18 cellular contexts compared by ENCODE assay signal in the genomic region with DNA sequence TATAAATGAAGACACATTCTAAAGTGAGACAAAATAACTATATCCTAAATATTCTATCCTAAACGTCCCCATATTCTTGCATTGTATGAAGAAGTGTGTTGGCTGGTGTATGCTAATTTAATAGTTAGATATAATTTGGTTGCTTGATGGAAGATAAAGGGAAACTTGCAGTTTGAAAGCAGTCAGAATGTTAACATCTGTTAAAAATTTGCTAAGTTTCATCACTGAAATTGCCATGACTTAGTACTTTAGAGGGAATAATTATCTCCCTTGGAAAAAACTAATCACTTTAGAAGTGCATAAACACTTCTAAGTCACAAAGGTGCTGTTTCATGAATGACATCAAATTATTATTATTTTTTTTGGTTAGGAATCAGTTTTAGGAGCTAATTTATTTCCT.
"Had no signal": no experiment of that assay in that cellular context is flagged by ENCODE, and none has a peak within 500 bp of the region (broad histone marks: within the 10 kb centered on the region; RNA-seq: fewer than 3 reads in every experiment).

No MANE protein-coding gene starts in this region.

- H3K4me3 ChIP-seq: esophagus squamous epithelium, lung, mucosa of descending colon, right atrium auricular region, sigmoid colon, skin epidermis, spleen, thoracic aorta, tibial nerve, upper lobe of left lung had no signal

- ATAC-seq: natural killer cell treated with Interleukin-12 subunit alpha and Interleukin-12 subunit beta and Interleukin-15 and Interleukin-18, amount 100 ng/mL, for 72 hours; stimulated activated memory B cell treated with anti-CD40 and anti-IgM and Interleukin-4, amounts not matched to agents 10 μg/mL and 1 μg/mL and 100 μg/mL, for 72 hours had no signal

- H3K27ac ChIP-seq: esophagus squamous epithelium, neutrophil, parathyroid adenoma, right atrium auricular region, sigmoid colon, skin epidermis, spleen, thoracic aorta, upper lobe of left lung had no signal

- FAIRE-seq: urothelium cell line had no signal

- H3K9me3 ChIP-seq: esophagus squamous epithelium, mucosa of descending colon, neutrophil, sigmoid colon, spleen, thoracic aorta, tibial nerve, upper lobe of left lung had no signal

- H3K36me3 ChIP-seq: esophagus squamous epithelium, neutrophil, right atrium auricular region, sigmoid colon, spleen, thoracic aorta, tibial nerve, upper lobe of left lung had no signal

- H3K9ac ChIP-seq: parathyroid adenoma had no signal

- DNase-seq: cortex of kidney; esophagus squamous epithelium; kidney; sigmoid colon; spleen; stimulated activated CD4-positive, alpha-beta T cell treated with anti-CD3 and anti-CD28 coated beads, Interleukin-4, amount 100 ng/mL, for 4 hours; upper lobe of left lung had no signal

- H2AFZ ChIP-seq: parathyroid adenoma had no signal

- H3K4me1 ChIP-seq: esophagus squamous epithelium, parathyroid adenoma, right atrium auricular region, sigmoid colon, spleen, tibial nerve, upper lobe of left lung had no signal

- H3K27me3 ChIP-seq: esophagus squamous epithelium, neutrophil, right atrium auricular region, sigmoid colon, spleen, tibial nerve, upper lobe of left lung had no signal
